In the genomic region with DNA sequence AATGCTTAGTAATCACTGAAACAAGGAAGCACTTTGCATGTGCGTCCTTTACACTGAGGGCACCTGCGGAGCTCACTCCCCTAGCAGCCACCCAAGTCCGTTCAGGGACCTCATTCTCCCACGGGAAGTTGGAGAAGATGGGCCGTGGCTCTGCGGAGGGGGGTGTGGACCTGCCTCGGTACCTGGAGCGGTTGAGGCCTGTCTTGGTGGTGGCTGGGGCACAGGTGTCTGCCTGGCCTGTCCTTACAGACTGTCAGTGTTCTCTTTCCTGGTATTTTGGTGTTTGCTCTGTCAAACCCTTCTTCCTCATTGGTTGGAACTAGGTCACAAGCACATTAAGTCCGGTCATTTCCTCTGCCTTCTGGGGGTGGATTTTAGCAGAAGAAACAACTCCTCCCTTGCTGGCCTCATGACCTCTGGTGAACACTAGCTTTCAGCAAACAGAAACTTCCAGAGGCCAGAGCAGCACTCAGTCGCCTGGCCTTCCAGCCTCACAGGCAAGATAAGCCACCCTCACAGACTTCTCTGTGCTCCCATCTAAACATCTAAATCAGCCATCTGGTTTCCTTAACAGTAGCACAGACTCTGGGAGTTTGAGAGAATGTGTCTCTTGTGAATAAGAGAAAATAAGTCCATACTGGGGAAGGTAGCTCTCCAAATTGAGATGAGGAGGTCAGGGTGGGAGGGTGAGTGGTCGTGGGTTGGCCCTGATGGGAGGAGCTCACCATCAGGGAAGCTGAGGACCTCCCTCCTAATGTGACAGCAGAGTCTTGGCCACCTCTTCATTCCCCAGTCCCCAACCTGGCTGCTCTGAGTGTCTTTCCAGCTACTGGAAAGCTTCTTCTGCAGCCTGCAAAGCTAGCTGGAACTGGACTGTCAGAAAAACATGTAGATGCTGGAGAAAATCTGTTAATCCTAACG, we compare ENCODE assay signal across 9 cellular contexts. TPM values are rescaled to one million over a fixed set of nuclear protein-coding genes. Genes with fewer than 3 reads are reported as not detected.
DNase-seq lines count a peak whose midpoint lies in the region; ATAC-seq and TF ChIP-seq lines count a peak whose summit lies in the region.
"Had no signal": no experiment of that assay in that cellular context is flagged by ENCODE, and none has a peak within 500 bp of the region (broad histone marks: within the 10 kb centered on the region; RNA-seq: fewer than 3 reads in every experiment).

No MANE protein-coding gene starts in this region.

- in situ Hi-C loops in brain microvascular endothelial cell (cut with HindIII; ENCODE audit: low pct_ligation_motif_present, low sequenced_read_pairs) = no loop called here

- no peak overlapping the region for H3K4me3 Mint-ChIP-seq in activated CD4-positive, alpha-beta T cell treated with anti-CD3 and anti-CD28 coated beads, Interleukin-2, amount 10 ng/mL, durations not matched to agents 7 days and 5 days
- H3K4me3 Mint-ChIP-seq: B cell had no signal

- peaks cover 20% of the 10 kb centered on the region for H3K36me3 Mint-ChIP-seq in activated CD4-positive, alpha-beta T cell treated with anti-CD3 and anti-CD28 coated beads, Interleukin-2, amount 10 ng/mL, durations not matched to agents 7 days and 5 days (ENCODE audit: low read depth)

- H3K27ac Mint-ChIP-seq in activated CD4-positive, alpha-beta T cell treated with anti-CD3 and anti-CD28 coated beads, Interleukin-2, amount 10 ng/mL, durations not matched to agents 7 days and 5 days = peak overlapping the region; percentile 37
- H3K27ac Mint-ChIP-seq: B cell had no signal

- H3K4me3 ChIP-seq in brain microvascular endothelial cell (ENCODE audit: low read depth, low read length) (no peak overlapping the region), left lung (no peak overlapping the region), thyroid gland (replicated peaks in 1 of 3) (no peak overlapping the region)

- peak overlapping the region; percentile 28 for H3K27ac ChIP-seq in brain microvascular endothelial cell
- peak overlapping the region; percentile 76 to 88 for H3K27ac ChIP-seq in left lung
- peak overlapping the region in 2 of 3 donors; percentile 43 to 90 for H3K27ac ChIP-seq in thyroid gland

- H3K9me3 ChIP-seq in left lung (no peaks in the 10 kb centered on the region), thyroid gland (no peaks in the 10 kb centered on the region)

- peak; percentile 88 for ATAC-seq in left lung
- ATAC-seq in HG03135 (IDR thresholded peaks at IDR 0.05; ENCODE audit: unreplicated experiment) = no peak

- DNase-seq in activated CD4-positive, alpha-beta T cell treated with anti-CD3 and anti-CD28 coated beads, Interleukin-2, amount 10 ng/mL, durations not matched to agents 7 days and 5 days = no peak
- no peak for DNase-seq in activated CD4-positive, alpha-beta T cell treated with anti-CD3 and anti-CD28 coated beads for 4 hours
- DNase-seq in brain microvascular endothelial cell = no peak
- DNase-seq in left lung = peak in 1 of 2 donors; percentile 67
- DNase-seq in thyroid gland = peak; percentile 2 to 15
- no peak for DNase-seq in NK-92 treated with Interleukin-12 subunit alpha and Interleukin-12 subunit beta, amount 100 ng/mL, for 24 hours (lab: John Stamatoyannopoulos, UW)
- DNase-seq in stimulated activated CD4-positive, alpha-beta T cell treated with anti-CD3 and anti-CD28 coated beads, Interleukin-1b, Interleukin-23, amount 100 ng/mL, for 48 hours = no peak

- TF ChIP-seq POLR2A in thyroid gland (IDR thresholded peaks at IDR 0.05) = peak in 1 of 2 donors; percentile 46

- POLR2A ChIA-PET in activated CD4-positive, alpha-beta T cell treated with anti-CD3 and anti-CD28 coated beads, Interleukin-2, amount 10 ng/mL, durations not matched to agents 7 days and 5 days (lab: Charles Lee) = no interaction called here

- H3K36me3 ChIP-seq in brain microvascular endothelial cell (replicated peaks) (peaks cover 15% of the 10 kb centered on the region), left lung (peaks cover 0 to 53% of the 10 kb centered on the region in 2 donors), thyroid gland (peaks cover 14% of the 10 kb centered on the region in 2 donors)

- CTCF ChIA-PET in activated CD4-positive, alpha-beta T cell treated with anti-CD3 and anti-CD28 coated beads, Interleukin-2, amount 10 ng/mL, durations not matched to agents 7 days and 5 days (lab: Charles Lee) = interaction anchor here (1.2 kb wide), 1 partner anchor 11 kb away, joined by 5 read pairs; no protein-coding TSS in a partner anchor

- WGBS in thyroid gland, 2 donors = 61 to 67% methylated on average over 8 to 10 of the region's 12 CpGs

- peaks cover 25% of the 10 kb centered on the region for H3K4me1 Mint-ChIP-seq in activated CD4-positive, alpha-beta T cell treated with anti-CD3 and anti-CD28 coated beads, Interleukin-2, amount 10 ng/mL, durations not matched to agents 7 days and 5 days

- TF ChIP-seq CTCF in brain microvascular endothelial cell (IDR thresholded peaks at IDR 0.05; ENCODE audit: low read depth, low read length, missing control alignments) (no peak), left lung (IDR thresholded peaks at IDR 0.05) (no peak), thyroid gland (IDR thresholded peaks at IDR 0.05) (no peak)

- H3K4me1 ChIP-seq in left lung (peaks cover 22 to 52% of the 10 kb centered on the region in 2 donors), thyroid gland (peaks cover 8 to 13% of the 10 kb centered on the region in 2 donors)

- no peaks in the 10 kb centered on the region for H3K9me3 Mint-ChIP-seq in activated CD4-positive, alpha-beta T cell treated with anti-CD3 and anti-CD28 coated beads, Interleukin-2, amount 10 ng/mL, durations not matched to agents 7 days and 5 days

- no peaks in the 10 kb centered on the region for H3K27me3 Mint-ChIP-seq in activated CD4-positive, alpha-beta T cell treated with anti-CD3 and anti-CD28 coated beads, Interleukin-2, amount 10 ng/mL, durations not matched to agents 7 days and 5 days
- H3K27me3 Mint-ChIP-seq: B cell had no signal

- H3K27me3 ChIP-seq in brain microvascular endothelial cell (replicated peaks) (no peaks in the 10 kb centered on the region), left lung (no peaks in the 10 kb centered on the region), thyroid gland (no peaks in the 10 kb centered on the region)

- intact Hi-C loops in left lung (cut with DNase I) (no loop called here), thyroid gland (cut with DNase I) (no loop called here)

RNA-seq across cellular contexts. Expression of a gene that starts 8.6 kb away (rescaled TPM):
- 10 to 100 TPM; 29.6 to 36.0 TPM for total RNA-seq in activated CD4-positive, alpha-beta T cell treated with anti-CD3 and anti-CD28 coated beads, Interleukin-2, amount 10 ng/mL, durations not matched to agents 7 days and 5 days
- total RNA-seq in left lung (10 to 100 TPM; 26.7 to 28.7 TPM), thyroid gland (10 to 100 TPM; 17.1 to 21.1 (median 17.6) TPM)

RNA-seq across cellular contexts. Expression of a gene that starts 8.8 kb away (rescaled TPM):
- total RNA-seq in activated CD4-positive, alpha-beta T cell treated with anti-CD3 and anti-CD28 coated beads, Interleukin-2, amount 10 ng/mL, durations not matched to agents 7 days and 5 days = 100 to 1,000 TPM; 103 to 113 TPM
- total RNA-seq in left lung = 100 to 1,000 TPM in 1 of 2 donors, 10 to 100 TPM in 1; 86.7 to 108 TPM
- 100 to 1,000 TPM in 3 of 4 donors, 10 to 100 TPM in 1; 85.0 to 127 (median 101) TPM for total RNA-seq in thyroid gland

RNA-seq across cellular contexts. Expression of a gene that starts 49.8 kb away (rescaled TPM):
- total RNA-seq in activated CD4-positive, alpha-beta T cell treated with anti-CD3 and anti-CD28 coated beads, Interleukin-2, amount 10 ng/mL, durations not matched to agents 7 days and 5 days = 10 to 100 TPM; 82.2 to 87.2 TPM
- total RNA-seq in left lung (10 to 100 TPM; 56.7 to 59.4 TPM), thyroid gland (10 to 100 TPM; 38.5 to 47.8 (median 42.1) TPM)

Comparison
In these comparisons a context has a peak if more than half of its experiments do, and no peak if none do; other contexts are left out.
1. DNase-seq: peak in thyroid gland (2 of 2); none in activated CD4-positive, alpha-beta T cell treated with anti-CD3 and anti-CD28 coated beads, Interleukin-2, amount 10 ng/mL, durations not matched to agents 7 days and 5 days (single experiment), activated CD4-positive, alpha-beta T cell treated with anti-CD3 and anti-CD28 coated beads for 4 hours (0 of 2), brain microvascular endothelial cell (single experiment), NK-92 treated with Interleukin-12 subunit alpha and Interleukin-12 subunit beta, amount 100 ng/mL, for 24 hours (single experiment) and stimulated activated CD4-positive, alpha-beta T cell treated with anti-CD3 and anti-CD28 coated beads, Interleukin-1b, Interleukin-23, amount 100 ng/mL, for 48 hours (single experiment).
2. H3K27ac ChIP-seq: peak in every context shown above with its lines; median percentile 82 in left lung; 66 in thyroid gland; 28 in brain microvascular endothelial cell.